Comparison of ENCODE assay signal across 28 cellular contexts in the genomic region with DNA sequence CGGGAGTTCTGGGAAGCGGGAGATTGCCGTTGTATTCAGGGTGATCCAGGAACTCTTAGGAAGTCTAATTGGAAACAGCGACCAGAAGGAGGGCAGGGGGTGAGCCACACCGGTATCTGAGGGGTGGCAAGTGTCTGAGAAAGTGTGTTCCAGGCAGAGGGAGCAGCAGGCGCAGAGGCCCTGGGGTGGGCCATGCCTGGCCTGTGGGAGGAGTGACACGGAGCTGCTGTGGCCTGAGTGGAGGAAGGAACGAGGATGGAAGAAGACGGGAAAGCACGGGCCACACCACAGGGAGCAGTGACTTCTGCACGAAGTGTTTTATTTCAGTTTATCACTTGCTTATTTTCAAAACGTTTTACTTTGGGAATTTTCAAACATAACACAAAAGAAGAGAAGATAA.
"Had no signal": no experiment of that assay in that cellular context is flagged by ENCODE, and none has a peak within 500 bp of the region (broad histone marks: within the 10 kb centered on the region; RNA-seq: fewer than 3 reads in every experiment).

No MANE protein-coding gene starts in this region.

- H3K4me1 Mint-ChIP-seq: activated CD4-positive, alpha-beta memory T cell treated with anti-CD3 and anti-CD28 coated beads, Interleukin-2, amount 10 ng/mL, durations not matched to agents 7 days and 5 days; activated CD4-positive, alpha-beta T cell treated with anti-CD3 and anti-CD28 coated beads, Interleukin-2, amount 10 ng/mL, durations not matched to agents 7 days and 5 days; endodermal cell had no signal

- H3K4me3 Mint-ChIP-seq: activated CD4-positive, alpha-beta memory T cell treated with anti-CD3 and anti-CD28 coated beads, Interleukin-2, amount 10 ng/mL, durations not matched to agents 7 days and 5 days; activated CD4-positive, alpha-beta T cell treated with anti-CD3 and anti-CD28 coated beads, Interleukin-2, amount 10 ng/mL, durations not matched to agents 7 days and 5 days; activated naive CD8-positive, alpha-beta T cell; activated T-cell treated with anti-CD3 and anti-CD28 coated beads, Interleukin-2, amount 50 U/mL, for 24 hours; activated T-cell treated with anti-CD3 and anti-CD28 coated beads, Interleukin-2, amount 50 U/mL, for 72 hours; dendritic cell treated with granulocyte-macrophage colony-stimulating factor and Interleukin-4, amounts not matched to agents 40 ng/mL and 50 ng/mL, for 4 days; endodermal cell; T-helper 17 cell had no signal

- ATAC-seq: activated T-cell treated with anti-CD3 and anti-CD28 coated beads, Interleukin-2, amount 50 U/mL, for 72 hours; body of pancreas; esophagus mucosa; T-helper 17 cell had no signal

- H3K27me3 Mint-ChIP-seq: activated CD4-positive, alpha-beta memory T cell treated with anti-CD3 and anti-CD28 coated beads, Interleukin-2, amount 10 ng/mL, durations not matched to agents 7 days and 5 days; activated CD4-positive, alpha-beta T cell treated with anti-CD3 and anti-CD28 coated beads, Interleukin-2, amount 10 ng/mL, durations not matched to agents 7 days and 5 days; activated naive CD8-positive, alpha-beta T cell; activated T-cell treated with anti-CD3 and anti-CD28 coated beads, Interleukin-2, amount 50 U/mL, for 24 hours; dendritic cell treated with granulocyte-macrophage colony-stimulating factor and Interleukin-4, amounts not matched to agents 40 ng/mL and 50 ng/mL, for 4 days; T-helper 17 cell had no signal

- H3K27ac Mint-ChIP-seq: activated CD4-positive, alpha-beta memory T cell treated with anti-CD3 and anti-CD28 coated beads, Interleukin-2, amount 10 ng/mL, durations not matched to agents 7 days and 5 days; activated CD4-positive, alpha-beta T cell treated with anti-CD3 and anti-CD28 coated beads, Interleukin-2, amount 10 ng/mL, durations not matched to agents 7 days and 5 days; activated naive CD8-positive, alpha-beta T cell; activated T-cell treated with anti-CD3 and anti-CD28 coated beads, Interleukin-2, amount 50 U/mL, for 24 hours; activated T-cell treated with anti-CD3 and anti-CD28 coated beads, Interleukin-2, amount 50 U/mL, for 72 hours; dendritic cell treated with granulocyte-macrophage colony-stimulating factor and Interleukin-4, amounts not matched to agents 40 ng/mL and 50 ng/mL, for 4 days; endodermal cell; T-helper 17 cell had no signal

- H3K4me3 ChIP-seq: body of pancreas, coronary artery, dorsolateral prefrontal cortex had no signal

- DNase-seq: activated CD4-positive, alpha-beta memory T cell treated with anti-CD3 and anti-CD28 coated beads, Interleukin-2, amount 10 ng/mL, durations not matched to agents 7 days and 5 days; activated CD4-positive, alpha-beta T cell treated with anti-CD3 and anti-CD28 coated beads for 4 hours; activated CD4-positive, alpha-beta T cell treated with anti-CD3 and anti-CD28 coated beads, Interleukin-2, amount 10 ng/mL, durations not matched to agents 7 days and 5 days; activated CD4-positive, alpha-beta T cell treated with anti-CD3 and anti-CD28 coated beads, Interleukin-2, amount 50 U/mL, for 4 hours; activated CD4-positive, CD25-positive, alpha-beta regulatory T cell; activated CD4-positive, CD25-positive, alpha-beta regulatory T cell treated with anti-CD3 and anti-CD28 coated beads, Interleukin-2, amount 50 U/mL, for 72 hours; activated CD8-positive, alpha-beta memory T cell treated with anti-CD3 and anti-CD28 coated beads, Interleukin-2, amount 50 U/mL, for 48 hours; activated gamma-delta T cell; activated naive CD4-positive, alpha-beta T cell; activated T-cell treated with anti-CD3 and anti-CD28 coated beads for 4 hours; activated T-cell treated with anti-CD3 and anti-CD28 coated beads, Interleukin-2, amount 50 U/mL, for 24 hours; activated T-cell treated with anti-CD3 and anti-CD28 coated beads, Interleukin-2, amount 50 U/mL, for 72 hours; amniotic stem cell; anterior cingulate cortex; body of pancreas; caudate nucleus; cerebellar nuclear complex; dorsolateral prefrontal cortex; effector memory CD4-positive, alpha-beta T cell; endodermal cell; foreskin fibroblast; head of caudate nucleus; T-helper 1 cell; T-helper 17 cell had no signal
